8 cellular contexts compared by ENCODE assay signal in genomic region chr22:30614879-30615278, GRCh38. TPM values are rescaled to one million over a fixed set of nuclear protein-coding genes. Genes with fewer than 3 reads are reported as not detected.
"Had no signal": no experiment of that assay in that cellular context is flagged by ENCODE, and none has a peak within 500 bp of the region (broad histone marks: within the 10 kb centered on the region; RNA-seq: fewer than 3 reads in every experiment).

No MANE protein-coding gene starts in this region.

- H3K9me3 ChIP-seq: HAP-1 had no signal

- ATAC-seq: HCT116, K562 had no signal

- H3K4me3 Mint-ChIP-seq: HFFc6 had no signal

- H3K4me3 ChIP-seq: HAP-1, K562 had no signal

- DNase-seq: GOT3, HFFc6, IMR-90, KG1 had no signal

- H3K4me1 ChIP-seq: HAP-1 had no signal

- H3K9me3 Mint-ChIP-seq: HFFc6 had no signal

- H3K27ac Mint-ChIP-seq: HFFc6 had no signal

- H3K36me3 ChIP-seq: HAP-1 had no signal

RNA-seq across cellular contexts. Expression of gene GAL3ST1, which starts 40.4 kb away (rescaled TPM):
- total RNA-seq: H4, HFFc6, IMR-90 had no signal
- polyA plus RNA-seq: IMR-90 had no signal
